2 cellular contexts compared by ENCODE assay signal in the genomic region with DNA sequence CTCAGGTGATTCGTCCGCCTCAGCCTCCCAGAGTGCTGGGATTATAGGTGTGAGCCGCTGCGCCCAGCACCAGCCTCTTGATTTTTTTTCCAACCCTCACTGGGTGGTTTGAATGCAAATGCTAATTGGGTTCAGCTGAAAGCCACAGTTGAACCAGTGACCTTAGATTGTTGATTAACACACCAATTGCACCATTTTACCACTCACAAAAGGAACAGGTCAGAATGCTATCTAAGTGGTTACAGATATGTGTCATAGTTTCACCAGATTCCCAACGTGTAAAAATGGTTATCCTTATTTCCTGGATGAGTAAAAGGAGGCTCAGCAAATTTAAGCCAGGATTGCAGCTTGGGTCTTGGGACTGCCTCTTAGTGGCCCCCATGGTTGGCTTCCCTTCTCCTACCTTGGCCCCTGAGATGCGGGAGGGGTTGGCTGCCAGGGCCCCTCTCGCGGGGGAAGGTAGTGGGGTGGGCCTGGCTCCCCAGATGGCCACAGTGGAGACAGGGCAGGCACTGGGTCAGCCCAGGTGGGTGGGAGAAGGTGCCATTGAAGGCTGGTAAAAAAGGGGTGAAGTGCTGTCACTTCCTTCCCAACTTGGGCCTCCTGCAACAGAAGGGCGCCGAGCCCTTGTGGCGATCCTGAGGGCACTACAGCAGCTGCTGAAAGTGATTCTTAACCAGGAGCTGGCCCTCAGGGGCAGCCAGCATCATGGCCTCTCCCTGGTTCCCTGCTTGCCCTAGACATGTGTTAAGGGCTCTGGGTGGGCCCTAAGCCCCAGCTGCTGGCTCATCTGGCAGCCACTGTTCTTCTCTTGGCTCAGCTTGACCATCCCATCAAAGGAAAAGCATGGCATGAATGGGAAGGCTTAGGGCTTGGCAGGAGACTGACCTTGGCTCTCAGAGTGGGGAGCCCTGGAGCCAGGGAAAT.
TF ChIP-seq lines count a peak whose summit lies in the region.

No MANE protein-coding gene starts in this region.

TF ChIP-seq in SK-N-SH, 30 proteins besides CTCF, POLR2A, EP300 and RAD21 (continued from another document):
- TF ChIP-seq TCF12 (IDR thresholded peaks at IDR 0.05) = peak; percentile 25; the same call in 1 of the 2 replicates

TF ChIP-seq in SK-N-SH treated with all-trans-retinoic acid at 6 μM for 48 hours, 23 proteins besides CTCF, POLR2A, EP300 and RAD21 (continued from another document):
- no peak for TF ChIP-seq OSR1 (CRISPR knock-in tag; IDR thresholded peaks at IDR 0.05)
- no peak for TF ChIP-seq TCF4 (CRISPR knock-in tag; IDR thresholded peaks at IDR 0.05; ENCODE audit: borderline replicate concordance)
- no peak for TF ChIP-seq PATZ1 (CRISPR knock-in tag; IDR thresholded peaks at IDR 0.05; ENCODE audit: borderline replicate concordance)
- TF ChIP-seq CSDC2 (CRISPR knock-in tag; IDR thresholded peaks at IDR 0.05) = no peak
- TF ChIP-seq ZNF70 (CRISPR knock-in tag; IDR thresholded peaks at IDR 0.05) = no peak
- no peak for TF ChIP-seq ZC3H10 (CRISPR knock-in tag; IDR thresholded peaks at IDR 0.05)
- TF ChIP-seq ZNF565 (CRISPR knock-in tag; conservative IDR thresholded peaks at IDR 0.05; ENCODE audit: low read depth) = no peak
- no peak for TF ChIP-seq ISL1 (CRISPR knock-in tag; IDR thresholded peaks at IDR 0.05)
- TF ChIP-seq GLIS3 (CRISPR knock-in tag; IDR thresholded peaks at IDR 0.05) = no peak
- TF ChIP-seq, protein P1, sequence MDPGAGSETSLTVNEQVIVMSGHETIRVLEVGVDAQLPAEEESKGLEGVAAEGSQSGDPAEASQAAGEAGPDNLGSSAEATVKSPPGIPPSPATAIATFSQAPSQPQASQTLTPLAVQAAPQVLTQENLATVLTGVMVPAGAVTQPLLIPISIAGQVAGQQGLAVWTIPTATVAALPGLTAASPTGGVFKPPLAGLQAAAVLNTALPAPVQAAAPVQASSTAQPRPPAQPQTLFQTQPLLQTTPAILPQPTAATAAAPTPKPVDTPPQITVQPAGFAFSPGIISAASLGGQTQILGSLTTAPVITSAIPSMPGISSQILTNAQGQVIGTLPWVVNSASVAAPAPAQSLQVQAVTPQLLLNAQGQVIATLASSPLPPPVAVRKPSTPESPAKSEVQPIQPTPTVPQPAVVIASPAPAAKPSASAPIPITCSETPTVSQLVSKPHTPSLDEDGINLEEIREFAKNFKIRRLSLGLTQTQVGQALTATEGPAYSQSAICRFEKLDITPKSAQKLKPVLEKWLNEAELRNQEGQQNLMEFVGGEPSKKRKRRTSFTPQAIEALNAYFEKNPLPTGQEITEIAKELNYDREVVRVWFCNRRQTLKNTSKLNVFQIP (CRISPR knock-in tag; IDR thresholded peaks at IDR 0.05; ENCODE audit: borderline replicate concordance, low read depth) = no peak
- TF ChIP-seq RARB (CRISPR knock-in tag; IDR thresholded peaks at IDR 0.05) = no peak
- TF ChIP-seq TOX (CRISPR knock-in tag; IDR thresholded peaks at IDR 0.05; ENCODE audit: borderline replicate concordance) = no peak
- no peak for TF ChIP-seq ZFP3 (CRISPR knock-in tag; IDR thresholded peaks at IDR 0.05)
- TF ChIP-seq SNAI2 (CRISPR knock-in tag; IDR thresholded peaks at IDR 0.05) = no peak
- no peak for TF ChIP-seq PPARA (CRISPR knock-in tag; IDR thresholded peaks at IDR 0.05; ENCODE audit: borderline replicate concordance)
TF ChIP-seq in SK-N-SH treated with all-trans-retinoic acid at 6 μM for 48 hours: peak in this region for 0.
